In genomic region chr14:67426983-67427601, GRCh38 we compare ENCODE assay signal across 8 cellular contexts. TPM values are rescaled to one million over a fixed set of nuclear protein-coding genes. Genes with fewer than 3 reads are reported as not detected.
DNase-seq lines count a peak whose midpoint lies in the region; ATAC-seq and TF ChIP-seq lines count a peak whose summit lies in the region.

No MANE protein-coding gene starts in this region.

- H3K4me3 ChIP-seq in SU-DHL-6 (ENCODE audit: insufficient read depth, low read length, poor library complexity, severe bottlenecking), result no peak overlapping the region

- TF ChIP-seq CTCF in SU-DHL-6 (IDR thresholded peaks at IDR 0.05; ENCODE audit: insufficient read depth, low read length, poor library complexity, severe bottlenecking), result peak; percentile 70

- no peaks in the 10 kb centered on the region for H3K9me3 ChIP-seq in SU-DHL-6 (ENCODE audit: insufficient read depth, low read length)

- H3F3A ChIP-seq in SU-DHL-6 (ENCODE audit: insufficient read depth), result no peaks in the 10 kb centered on the region

- H4K20me1 ChIP-seq in SU-DHL-6 (ENCODE audit: low read depth, low read length), result no peaks in the 10 kb centered on the region

- no peaks in the 10 kb centered on the region for H3K9me2 ChIP-seq in SU-DHL-6 (replicated peaks; ENCODE audit: insufficient read depth, low read length)

- peak; percentile 75 for DNase-seq in ACHN
- DNase-seq in NCI-H1092 treated with DMSO at 0.1 percent for 48 hours (lab: John Stamatoyannopoulos, UW), result peak; percentile 84
- DNase-seq in activated naive CD8-positive, alpha-beta T cell treated with anti-CD3 and anti-CD28 coated beads, Interleukin-2, amount 50 U/mL, for 16 hours (ENCODE audit: low read depth, low spot score), result peak; percentile 52
- peak; percentile 75 for DNase-seq in left cardiac atrium
- DNase-seq in renal cortical epithelial cell (ENCODE audit: low read depth), result peak; percentile 79

- no peak overlapping the region for H3K4me2 ChIP-seq in SU-DHL-6 (ENCODE audit: low read depth, low read length, poor library complexity, severe bottlenecking)

- ATAC-seq in GM18517 (IDR thresholded peaks at IDR 0.05; ENCODE audit: unreplicated experiment) (peak; percentile 49), left cardiac atrium (peak; percentile 90 to 94), GM18909 (IDR thresholded peaks at IDR 0.05; ENCODE audit: poor library complexity, unreplicated experiment) (no peak)

- in situ Hi-C loops in ACHN (cut with HindIII; ENCODE audit: low pct_ligation_motif_present, low pct_unique_long_range_greater_than_20kb, low sequenced_read_pairs), result no loop called here

- no peaks in the 10 kb centered on the region for H3K79me2 ChIP-seq in SU-DHL-6 (ENCODE audit: insufficient read depth, low read length)

- H3K36me3 ChIP-seq in SU-DHL-6 (ENCODE audit: low read length), result no peaks in the 10 kb centered on the region

- intact Hi-C loops in left cardiac atrium (cut with DNase I), result loop anchor here (1.0 to 5.0 kb wide), 2 partner anchors 144 to 145 kb away; no protein-coding TSS in a partner anchor

- H3K9ac ChIP-seq in SU-DHL-6 (ENCODE audit: low read length), result no peak overlapping the region

- H2AFZ ChIP-seq in SU-DHL-6 (ENCODE audit: low read depth, low read length, severe bottlenecking), result no peak overlapping the region

- no peak overlapping the region for H3K27ac ChIP-seq in SU-DHL-6 (ENCODE audit: low read depth, low read length)

- no peaks in the 10 kb centered on the region for H3K27me3 ChIP-seq in SU-DHL-6 (ENCODE audit: low read length)

RNA-seq across cellular contexts. Expression of gene PLEK2, which starts 15.1 kb away (rescaled TPM):
- under 1 TPM; 0.35 to 0.76 TPM for total RNA-seq in left cardiac atrium
- 12.9 and 126 TPM in 2 replicates for total RNA-seq in renal cortical epithelial cell
